In genomic region chr11:36141161-36141560, GRCh38 we compare ENCODE assay signal across 2 cellular contexts.
TF ChIP-seq lines count a peak whose summit lies in the region.

No MANE protein-coding gene starts in this region.

TF ChIP-seq in HCT116, 20 proteins besides CTCF, POLR2A, EP300 and RAD21:
- TF ChIP-seq ZNF274 (IDR thresholded peaks at IDR 0.05; ENCODE audit: low read depth, low read length) (no peak), MAX (IDR thresholded peaks at IDR 0.05) (no peak), CEBPB (IDR thresholded peaks at IDR 0.05; ENCODE audit: low read depth) (no peak), EZH2 (IDR thresholded peaks at IDR 0.05) (no peak), REST (IDR thresholded peaks at IDR 0.05; ENCODE audit: low read depth) (no peak), POLR2AphosphoS5 (IDR thresholded peaks at IDR 0.05; ENCODE audit: low read depth, low read length) (no peak), SIN3A (IDR thresholded peaks at IDR 0.05; ENCODE audit: low read depth) (no peak), SP1 (IDR thresholded peaks at IDR 0.05; ENCODE audit: low read depth) (no peak), ATF3 (IDR thresholded peaks at IDR 0.05) (no peak), SRF (IDR thresholded peaks at IDR 0.05; ENCODE audit: low read depth) (no peak), ZFX (IDR thresholded peaks at IDR 0.05) (no peak), ELF1 (IDR thresholded peaks at IDR 0.05; ENCODE audit: borderline replicate concordance, low read depth) (no peak), ZBTB33 (IDR thresholded peaks at IDR 0.05; ENCODE audit: extremely low read depth, insufficient replicate concordance, low read length) (no peak), EZH2phosphoT487 (IDR thresholded peaks at IDR 0.05; ENCODE audit: borderline replicate concordance) (no peak), JUND (IDR thresholded peaks at IDR 0.05) (no peak), CBX3 (IDR thresholded peaks at IDR 0.05; ENCODE audit: low read depth) (no peak), YY1 (IDR thresholded peaks at IDR 0.05; ENCODE audit: extremely low read depth, insufficient replicate concordance, low read depth, low read length) (no peak), TCF7L2 (IDR thresholded peaks at IDR 0.05; ENCODE audit: borderline replicate concordance, extremely low read depth, insufficient read depth, insufficient read length) (no peak), FOSL1 (IDR thresholded peaks at IDR 0.05; ENCODE audit: low read depth) (no peak)

TF ChIP-seq in GM12878, 131 proteins besides CTCF, POLR2A, EP300 and RAD21:
- TF ChIP-seq MTA3 (IDR thresholded peaks at IDR 0.05; ENCODE audit: borderline replicate concordance, low read length), result no peak
- TF ChIP-seq RAD51 (IDR thresholded peaks at IDR 0.05), result no peak
- TF ChIP-seq TCF12 (IDR thresholded peaks at IDR 0.05; ENCODE audit: low read depth, low read length), result no peak
- no peak for TF ChIP-seq CHD1 (IDR thresholded peaks at IDR 0.05; ENCODE audit: low read depth, low read length)
- no peak for TF ChIP-seq CHD2 (IDR thresholded peaks at IDR 0.05; ENCODE audit: borderline replicate concordance, low read depth, low read length)
- TF ChIP-seq PML (IDR thresholded peaks at IDR 0.05; ENCODE audit: low read length), result no peak
